ENCODE assay signal across 17 cellular contexts in genomic region chr18:55932675-55933074, GRCh38.
DNase-seq lines count a peak whose midpoint lies in the region; ATAC-seq, FAIRE-seq and TF ChIP-seq lines count a peak whose summit lies in the region.
"Had no signal": no experiment of that assay in that cellular context is flagged by ENCODE, and none has a peak within 500 bp of the region (broad histone marks: within the 10 kb centered on the region; RNA-seq: fewer than 3 reads in every experiment).

No MANE protein-coding gene starts in this region.

- H3K4me3 ChIP-seq in liver (ENCODE audit: low read depth in 1 of 3, low read length in 3 of 3) (no peak overlapping the region), HepG2 (replicated peaks in 1 of 3; ENCODE audit: insufficient read depth in 1 of 3, low read depth in 2 of 3, low read length in 3 of 3) (no peak overlapping the region), hepatocyte (no peak overlapping the region), neuronal stem cell (ENCODE audit: low read length in 2 of 2) (no peak overlapping the region)
- H3K4me3 ChIP-seq: BLaER1, GM12878, GM23248, HAP-1 had no signal

- H3K9me3 Mint-ChIP-seq in mesothelial cell of epicardium, result peaks cover 24% of the 10 kb centered on the region

- H3K27ac Mint-ChIP-seq in mesothelial cell of epicardium, result no peak overlapping the region
- H3K27ac Mint-ChIP-seq: CD14-positive monocyte; CD4-positive, alpha-beta memory T cell had no signal

- H4K20me1 ChIP-seq in HepG2 (ENCODE audit: insufficient read depth, low read length) (no peaks in the 10 kb centered on the region), hepatocyte (ENCODE audit: insufficient read depth, poor library complexity, severe bottlenecking) (no peaks in the 10 kb centered on the region)
- H4K20me1 ChIP-seq: BLaER1 had no signal

- DNase-seq in HepG2 (ENCODE audit: low spot score) (no peak), hepatocyte (ENCODE audit: low spot score) (peak; percentile 8), neuronal stem cell (ENCODE audit: low spot score) (no peak), mesothelial cell of epicardium (ENCODE audit: low spot score in 2 of 2, unreplicated experiment in 2 of 2) (no peak), SIG-M5 (lab: John Stamatoyannopoulos, UW) (no peak), NCI-H510A (lab: John Stamatoyannopoulos, UW) (no peak)
- DNase-seq: 8988T; Calu3; CD4-positive, alpha-beta memory T cell; DMS79 treated with DMSO at 0.1 percent for 48 hours; GM23248 had no signal

- in situ Hi-C loops in HepG2 (cut with HindIII; ENCODE audit: extremely low pct_ligation_motif_present, low pct_unique_long_range_greater_than_20kb), result no loop called here

- POLR2A ChIA-PET in HepG2 (lab: Yijun Ruan, JAX), result no interaction called here

- H3K79me1 ChIP-seq in neuronal stem cell (ENCODE audit: low read depth, low read length), result no peaks in the 10 kb centered on the region

- intact Hi-C loops in HepG2 (cut with micrococcal nuclease; ENCODE audit: unreplicated experiment), result no loop called here

- no peak overlapping the region for H3K23ac ChIP-seq in neuronal stem cell (ENCODE audit: low read depth, low read length, poor library complexity)

- H2BK5ac ChIP-seq in neuronal stem cell (ENCODE audit: low read length), result no peak overlapping the region

- H3K9me3 ChIP-seq in liver (ENCODE audit: control insufficient read depth in 4 of 4, low read length in 3 of 4) (no peaks in the 10 kb centered on the region), HepG2 (ENCODE audit: low read length) (peaks cover 92% of the 10 kb centered on the region), hepatocyte (ENCODE audit: low read depth) (no peaks in the 10 kb centered on the region), neuronal stem cell (replicated peaks in 1 of 2; ENCODE audit: control insufficient read depth in 2 of 2, insufficient read depth in 1 of 2, low read depth in 1 of 2, low read length in 2 of 2) (no peaks in the 10 kb centered on the region)
- H3K9me3 ChIP-seq: HAP-1 had no signal

- H3K79me2 ChIP-seq in HepG2 (ENCODE audit: insufficient read depth, low read length) (no peaks in the 10 kb centered on the region), hepatocyte (no peaks in the 10 kb centered on the region)

- no TSS peak for BruUV-seq in HepG2 (replicated peaks; lab: Mats Ljungman, UMichigan)

- H3K9ac ChIP-seq in liver (ENCODE audit: low read depth in 1 of 2, low read length in 2 of 2), result no peak overlapping the region
- H3K9ac ChIP-seq in HepG2 (ENCODE audit: insufficient read depth, low read depth, low read length), result no peak overlapping the region
- no peak overlapping the region for H3K9ac ChIP-seq in neuronal stem cell (ENCODE audit: low read depth, low read length, poor library complexity)
- H3K9ac ChIP-seq: BLaER1, GM23248 had no signal

- H3K36me3 ChIP-seq in liver (ENCODE audit: control insufficient read depth in 4 of 4, insufficient read depth in 3 of 4, low read depth in 1 of 4, low read length in 3 of 4), result no peaks in the 10 kb centered on the region
- no peaks in the 10 kb centered on the region for H3K36me3 ChIP-seq in HepG2 (replicated peaks in 1 of 2; ENCODE audit: control insufficient read depth in 1 of 2, insufficient read depth in 2 of 2, low read length in 2 of 2)
- no peaks in the 10 kb centered on the region for H3K36me3 ChIP-seq in hepatocyte (replicated peaks; ENCODE audit: insufficient read depth, low read depth)
- H3K36me3 ChIP-seq in neuronal stem cell (replicated peaks in 1 of 2; ENCODE audit: control insufficient read depth in 2 of 2, insufficient read depth in 2 of 2, low read length in 2 of 2), result no peaks in the 10 kb centered on the region
- H3K36me3 ChIP-seq: BLaER1, HAP-1 had no signal

- H3K9me2 ChIP-seq in hepatocyte (replicated peaks; ENCODE audit: insufficient read depth), result no peaks in the 10 kb centered on the region

- no peak overlapping the region for H4K8ac ChIP-seq in neuronal stem cell (ENCODE audit: low read depth, low read length)

- peak overlapping the region; percentile 83 for H3K18ac ChIP-seq in neuronal stem cell (ENCODE audit: low read length)

- ATAC-seq in HepG2, result no peak
- ATAC-seq: GM12878 had no signal

- H2BK120ac ChIP-seq in neuronal stem cell (ENCODE audit: low read depth, low read length), result no peak overlapping the region

- TF ChIP-seq POLR2A in HepG2 (IDR thresholded peaks at IDR 0.05; ENCODE audit: insufficient read depth in 1 of 2, low read depth in 2 of 2, low read length in 2 of 2), result no peak

- no peak overlapping the region for H2BK15ac ChIP-seq in neuronal stem cell (ENCODE audit: low read length)

- no peak overlapping the region for H3K14ac ChIP-seq in neuronal stem cell (ENCODE audit: low read length)

- H3K36me3 Mint-ChIP-seq in mesothelial cell of epicardium, result peaks cover 5% of the 10 kb centered on the region
- H3K36me3 Mint-ChIP-seq: CD14-positive monocyte; CD4-positive, alpha-beta memory T cell had no signal

- no peaks in the 10 kb centered on the region for H3K27me3 ChIP-seq in liver (ENCODE audit: control insufficient read depth in 4 of 4, insufficient read depth in 4 of 4, low read length in 3 of 4)
- no peaks in the 10 kb centered on the region for H3K27me3 ChIP-seq in HepG2 (ENCODE audit: control insufficient read depth in 1 of 2, insufficient read depth in 2 of 2, low read length in 2 of 2)
- no peaks in the 10 kb centered on the region for H3K27me3 ChIP-seq in hepatocyte
- H3K27me3 ChIP-seq in neuronal stem cell (ENCODE audit: control insufficient read depth in 3 of 3, insufficient read depth in 3 of 3, low read depth in 1 of 3, low read length in 3 of 3), result no peaks in the 10 kb centered on the region
- H3K27me3 ChIP-seq: BLaER1 had no signal

- TF ChIP-seq CTCF in liver (IDR thresholded peaks at IDR 0.05; ENCODE audit: low read depth, low read length, missing input control), result no peak
- no peak for TF ChIP-seq CTCF in HepG2 (CRISPR knock-in tag; IDR thresholded peaks at IDR 0.05)
- TF ChIP-seq CTCF in hepatocyte (IDR thresholded peaks at IDR 0.05; ENCODE audit: poor library complexity), result no peak
- TF ChIP-seq CTCF in mesothelial cell of epicardium (IDR thresholded peaks at IDR 0.05; ENCODE audit: unreplicated experiment), result no peak

- H3K4me2 ChIP-seq in HepG2 (ENCODE audit: low read depth, low read length) (no peak overlapping the region), hepatocyte (no peak overlapping the region), neuronal stem cell (ENCODE audit: insufficient read depth, low read length, poor library complexity, severe bottlenecking) (no peak overlapping the region)
- H3K4me2 ChIP-seq: BLaER1 had no signal

- no peaks in the 10 kb centered on the region for H3K27me3 Mint-ChIP-seq in mesothelial cell of epicardium (ENCODE audit: low read depth)
- H3K27me3 Mint-ChIP-seq: CD4-positive, alpha-beta memory T cell had no signal

- H3K4me1 ChIP-seq in liver (ENCODE audit: control insufficient read depth in 4 of 4, insufficient read depth in 4 of 4, low read length in 3 of 4) (no peaks in the 10 kb centered on the region), HepG2 (ENCODE audit: insufficient read depth, low read length) (no peaks in the 10 kb centered on the region), hepatocyte (ENCODE audit: insufficient read depth) (peaks cover 6% of the 10 kb centered on the region), neuronal stem cell (ENCODE audit: control insufficient read depth in 2 of 2, insufficient read depth in 1 of 2, low read depth in 1 of 2, low read length in 2 of 2) (no peaks in the 10 kb centered on the region)
- H3K4me1 ChIP-seq: BLaER1, HAP-1 had no signal

- no peak overlapping the region for H2AFZ ChIP-seq in HepG2 (ENCODE audit: low read length)
- H2AFZ ChIP-seq in hepatocyte, result no peak overlapping the region
- H2AFZ ChIP-seq in neuronal stem cell (ENCODE audit: low read length), result no peak overlapping the region
- H2AFZ ChIP-seq: GM23248 had no signal

- no peak for TF ChIP-seq EP300 in HepG2 (IDR thresholded peaks at IDR 0.05; ENCODE audit: low read depth in 2 of 2, low read length in 2 of 2)
- TF ChIP-seq EP300 in HepG2 (CRISPR knock-in tag; IDR thresholded peaks at IDR 0.05; ENCODE audit: borderline replicate concordance), result no peak

- H3K27ac ChIP-seq in liver (ENCODE audit: low read depth in 1 of 2, low read length in 2 of 2), result no peak overlapping the region
- H3K27ac ChIP-seq in HepG2 (ENCODE audit: extremely low read length, insufficient read depth, low read length), result no peak overlapping the region
- no peak overlapping the region for H3K27ac ChIP-seq in hepatocyte
- no peak overlapping the region for H3K27ac ChIP-seq in neuronal stem cell (replicated peaks; ENCODE audit: low read length)
- H3K27ac ChIP-seq: BLaER1, GM23248 had no signal

- 38% methylated on average over 1 of the region's 1 CpG for WGBS in liver
- WGBS in HepG2 (ENCODE audit: low lambda C conversion rate), result 0% methylated on average over 1 of the region's 1 CpG
- WGBS in hepatocyte (ENCODE audit: low lambda C conversion rate, missing lambda C conversion rate), result 65% methylated on average over 1 of the region's 1 CpG
- WGBS in neuronal stem cell (ENCODE audit: extremely low coverage in 2 of 2, insufficient read length in 2 of 2, insufficient replicate concordance in 1 of 2), 2 donors, result no CpG with 5 or more reads among the region's 1 CpG

- no peak overlapping the region for H2AK5ac ChIP-seq in neuronal stem cell (ENCODE audit: low read depth, low read length)

- TF ChIP-seq RAD21 in liver (IDR thresholded peaks at IDR 0.05), result no peak
- TF ChIP-seq RAD21 in HepG2 (CRISPR knock-in tag; IDR thresholded peaks at IDR 0.05), result no peak

- H2BK12ac ChIP-seq in neuronal stem cell (ENCODE audit: low read length), result no peak overlapping the region

- peaks cover 17% of the 10 kb centered on the region for H3K4me1 Mint-ChIP-seq in mesothelial cell of epicardium
- H3K4me1 Mint-ChIP-seq: CD14-positive monocyte; CD4-positive, alpha-beta memory T cell had no signal

- no peak overlapping the region for H3K4ac ChIP-seq in neuronal stem cell (ENCODE audit: low read length)

- FAIRE-seq in HepG2 (lab: Jason Lieb, UNC), result no peak
- FAIRE-seq: GM12878, GM19239 had no signal

- CTCF ChIA-PET in HepG2 (lab: Yijun Ruan, JAX; ENCODE audit: low intra/inter-chr PET ratio, low total read pairs), result no interaction called here

- H4K91ac ChIP-seq in neuronal stem cell (ENCODE audit: low read depth, low read length, poor library complexity), result no peak overlapping the region

- no peak overlapping the region for H3K4me3 Mint-ChIP-seq in mesothelial cell of epicardium
- H3K4me3 Mint-ChIP-seq: CD14-positive monocyte; CD4-positive, alpha-beta memory T cell had no signal

TF ChIP-seq in liver, 16 proteins besides CTCF, POLR2A, EP300 and RAD21 (continues in another document):
- TF ChIP-seq HNF4A (conservative IDR thresholded peaks at IDR 0.05) (peak; percentile 39 to 67), RXRA (IDR thresholded peaks at IDR 0.05) (peak; percentile 61 to 82)

TF ChIP-seq in HepG2, 621 proteins besides CTCF, POLR2A, EP300 and RAD21 (continues in another document):
- TF ChIP-seq RBM22 (optimal IDR thresholded peaks at IDR 0.05; ENCODE audit: low read length) (no peak), REL (CRISPR knock-in tag; conservative IDR thresholded peaks at IDR 0.05) (no peak), ERF (CRISPR knock-in tag; IDR thresholded peaks at IDR 0.05) (no peak), TBL1XR1 (IDR thresholded peaks at IDR 0.05; ENCODE audit: borderline replicate concordance, low read length, partially characterized antibody) (no peak), ZNF124 (CRISPR knock-in tag; IDR thresholded peaks at IDR 0.05) (no peak)
